ENCODE assay signal across 1 cellular context in the genomic region with DNA sequence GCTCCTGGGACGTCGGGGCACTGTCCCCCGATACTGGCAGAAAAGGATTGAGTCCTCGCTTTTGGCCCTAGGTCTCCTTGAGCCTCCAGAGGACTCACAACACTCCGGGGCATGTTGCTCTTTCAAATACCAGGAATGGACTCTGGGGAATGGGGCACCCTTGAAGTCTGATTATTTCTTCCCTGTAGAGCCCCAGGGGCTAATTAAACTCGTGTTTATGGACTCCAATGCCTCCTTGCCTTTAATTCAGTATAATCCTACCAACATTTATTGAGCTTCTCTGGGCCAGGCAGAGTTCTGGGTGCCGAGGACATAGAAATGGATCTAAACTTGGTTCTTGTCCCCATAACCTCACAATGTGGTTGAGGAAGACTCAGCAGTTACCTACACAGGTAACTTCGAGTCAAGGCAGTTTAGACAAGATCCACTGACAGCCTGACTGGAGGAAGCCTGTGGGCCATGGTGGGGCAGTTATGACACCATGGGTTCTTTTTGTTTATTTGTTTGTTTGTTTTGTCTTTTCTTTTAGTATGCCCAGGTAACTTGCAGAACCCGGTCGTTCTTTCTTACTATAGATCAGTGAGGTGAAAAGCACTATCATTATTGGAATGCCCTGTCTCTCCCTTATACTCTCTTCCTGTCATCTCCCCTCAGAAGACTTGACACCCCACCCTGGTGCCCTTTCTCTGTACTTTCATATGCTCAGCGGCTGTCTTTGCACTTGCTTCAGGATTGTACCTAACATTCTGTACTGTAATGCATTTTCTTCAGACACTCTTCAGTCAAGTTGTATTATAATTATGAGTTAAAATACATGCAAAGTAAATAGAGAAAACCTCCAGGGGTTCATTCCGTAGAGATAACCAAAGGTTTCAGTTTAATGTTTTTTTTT.
TF ChIP-seq lines count a peak whose summit lies in the region.

No MANE protein-coding gene starts in this region.

TF ChIP-seq in GM12878, 131 proteins besides CTCF, POLR2A, EP300 and RAD21 (continues in another document):
- TF ChIP-seq, protein P1, sequence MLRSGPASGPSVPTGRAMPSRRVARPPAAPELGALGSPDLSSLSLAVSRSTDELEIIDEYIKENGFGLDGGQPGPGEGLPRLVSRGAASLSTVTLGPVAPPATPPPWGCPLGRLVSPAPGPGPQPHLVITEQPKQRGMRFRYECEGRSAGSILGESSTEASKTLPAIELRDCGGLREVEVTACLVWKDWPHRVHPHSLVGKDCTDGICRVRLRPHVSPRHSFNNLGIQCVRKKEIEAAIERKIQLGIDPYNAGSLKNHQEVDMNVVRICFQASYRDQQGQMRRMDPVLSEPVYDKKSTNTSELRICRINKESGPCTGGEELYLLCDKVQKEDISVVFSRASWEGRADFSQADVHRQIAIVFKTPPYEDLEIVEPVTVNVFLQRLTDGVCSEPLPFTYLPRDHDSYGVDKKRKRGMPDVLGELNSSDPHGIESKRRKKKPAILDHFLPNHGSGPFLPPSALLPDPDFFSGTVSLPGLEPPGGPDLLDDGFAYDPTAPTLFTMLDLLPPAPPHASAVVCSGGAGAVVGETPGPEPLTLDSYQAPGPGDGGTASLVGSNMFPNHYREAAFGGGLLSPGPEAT (IDR thresholded peaks at IDR 0.05; ENCODE audit: low read depth), result no peak
- no peak for TF ChIP-seq GATAD2B (conservative IDR thresholded peaks at IDR 0.05; ENCODE audit: low read depth)
- TF ChIP-seq, protein P2, sequence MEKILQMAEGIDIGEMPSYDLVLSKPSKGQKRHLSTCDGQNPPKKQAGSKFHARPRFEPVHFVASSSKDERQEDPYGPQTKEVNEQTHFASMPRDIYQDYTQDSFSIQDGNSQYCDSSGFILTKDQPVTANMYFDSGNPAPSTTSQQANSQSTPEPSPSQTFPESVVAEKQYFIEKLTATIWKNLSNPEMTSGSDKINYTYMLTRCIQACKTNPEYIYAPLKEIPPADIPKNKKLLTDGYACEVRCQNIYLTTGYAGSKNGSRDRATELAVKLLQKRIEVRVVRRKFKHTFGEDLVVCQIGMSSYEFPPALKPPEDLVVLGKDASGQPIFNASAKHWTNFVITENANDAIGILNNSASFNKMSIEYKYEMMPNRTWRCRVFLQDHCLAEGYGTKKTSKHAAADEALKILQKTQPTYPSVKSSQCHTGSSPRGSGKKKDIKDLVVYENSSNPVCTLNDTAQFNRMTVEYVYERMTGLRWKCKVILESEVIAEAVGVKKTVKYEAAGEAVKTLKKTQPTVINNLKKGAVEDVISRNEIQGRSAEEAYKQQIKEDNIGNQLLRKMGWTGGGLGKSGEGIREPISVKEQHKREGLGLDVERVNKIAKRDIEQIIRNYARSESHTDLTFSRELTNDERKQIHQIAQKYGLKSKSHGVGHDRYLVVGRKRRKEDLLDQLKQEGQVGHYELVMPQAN (conservative IDR thresholded peaks at IDR 0.05), result no peak
- TF ChIP-seq, protein P3, sequence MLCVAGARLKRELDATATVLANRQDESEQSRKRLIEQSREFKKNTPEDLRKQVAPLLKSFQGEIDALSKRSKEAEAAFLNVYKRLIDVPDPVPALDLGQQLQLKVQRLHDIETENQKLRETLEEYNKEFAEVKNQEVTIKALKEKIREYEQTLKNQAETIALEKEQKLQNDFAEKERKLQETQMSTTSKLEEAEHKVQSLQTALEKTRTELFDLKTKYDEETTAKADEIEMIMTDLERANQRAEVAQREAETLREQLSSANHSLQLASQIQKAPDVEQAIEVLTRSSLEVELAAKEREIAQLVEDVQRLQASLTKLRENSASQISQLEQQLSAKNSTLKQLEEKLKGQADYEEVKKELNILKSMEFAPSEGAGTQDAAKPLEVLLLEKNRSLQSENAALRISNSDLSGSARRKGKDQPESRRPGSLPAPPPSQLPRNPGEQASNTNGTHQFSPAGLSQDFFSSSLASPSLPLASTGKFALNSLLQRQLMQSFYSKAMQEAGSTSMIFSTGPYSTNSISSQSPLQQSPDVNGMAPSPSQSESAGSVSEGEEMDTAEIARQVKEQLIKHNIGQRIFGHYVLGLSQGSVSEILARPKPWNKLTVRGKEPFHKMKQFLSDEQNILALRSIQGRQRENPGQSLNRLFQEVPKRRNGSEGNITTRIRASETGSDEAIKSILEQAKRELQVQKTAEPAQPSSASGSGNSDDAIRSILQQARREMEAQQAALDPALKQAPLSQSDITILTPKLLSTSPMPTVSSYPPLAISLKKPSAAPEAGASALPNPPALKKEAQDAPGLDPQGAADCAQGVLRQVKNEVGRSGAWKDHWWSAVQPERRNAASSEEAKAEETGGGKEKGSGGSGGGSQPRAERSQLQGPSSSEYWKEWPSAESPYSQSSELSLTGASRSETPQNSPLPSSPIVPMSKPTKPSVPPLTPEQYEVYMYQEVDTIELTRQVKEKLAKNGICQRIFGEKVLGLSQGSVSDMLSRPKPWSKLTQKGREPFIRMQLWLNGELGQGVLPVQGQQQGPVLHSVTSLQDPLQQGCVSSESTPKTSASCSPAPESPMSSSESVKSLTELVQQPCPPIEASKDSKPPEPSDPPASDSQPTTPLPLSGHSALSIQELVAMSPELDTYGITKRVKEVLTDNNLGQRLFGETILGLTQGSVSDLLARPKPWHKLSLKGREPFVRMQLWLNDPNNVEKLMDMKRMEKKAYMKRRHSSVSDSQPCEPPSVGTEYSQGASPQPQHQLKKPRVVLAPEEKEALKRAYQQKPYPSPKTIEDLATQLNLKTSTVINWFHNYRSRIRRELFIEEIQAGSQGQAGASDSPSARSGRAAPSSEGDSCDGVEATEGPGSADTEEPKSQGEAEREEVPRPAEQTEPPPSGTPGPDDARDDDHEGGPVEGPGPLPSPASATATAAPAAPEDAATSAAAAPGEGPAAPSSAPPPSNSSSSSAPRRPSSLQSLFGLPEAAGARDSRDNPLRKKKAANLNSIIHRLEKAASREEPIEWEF (IDR thresholded peaks at IDR 0.05; ENCODE audit: insufficient replicate concordance, low read depth, low read length), result no peak
- no peak for TF ChIP-seq RFX5 (IDR thresholded peaks at IDR 0.05; ENCODE audit: low read depth, low read length)
- no peak for TF ChIP-seq RUNX3 (IDR thresholded peaks at IDR 0.05; ENCODE audit: low read length)
- TF ChIP-seq, protein P4, sequence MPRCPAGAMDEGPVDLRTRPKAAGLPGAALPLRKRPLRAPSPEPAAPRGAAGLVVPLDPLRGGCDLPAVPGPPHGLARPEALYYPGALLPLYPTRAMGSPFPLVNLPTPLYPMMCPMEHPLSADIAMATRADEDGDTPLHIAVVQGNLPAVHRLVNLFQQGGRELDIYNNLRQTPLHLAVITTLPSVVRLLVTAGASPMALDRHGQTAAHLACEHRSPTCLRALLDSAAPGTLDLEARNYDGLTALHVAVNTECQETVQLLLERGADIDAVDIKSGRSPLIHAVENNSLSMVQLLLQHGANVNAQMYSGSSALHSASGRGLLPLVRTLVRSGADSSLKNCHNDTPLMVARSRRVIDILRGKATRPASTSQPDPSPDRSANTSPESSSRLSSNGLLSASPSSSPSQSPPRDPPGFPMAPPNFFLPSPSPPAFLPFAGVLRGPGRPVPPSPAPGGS (IDR thresholded peaks at IDR 0.05; ENCODE audit: borderline replicate concordance, insufficient read depth, low read depth, low read length, poor library complexity, severe bottlenecking), result no peak
- TF ChIP-seq SMAD1 (IDR thresholded peaks at IDR 0.05; ENCODE audit: low read depth, partially characterized antibody), result no peak
- TF ChIP-seq ZNF207 (IDR thresholded peaks at IDR 0.05; ENCODE audit: borderline replicate concordance), result no peak
- TF ChIP-seq SREBF2 (IDR thresholded peaks at IDR 0.05; ENCODE audit: low read length), result no peak
- TF ChIP-seq STAT1 (conservative IDR thresholded peaks at IDR 0.05), result no peak
- TF ChIP-seq PAX8 (IDR thresholded peaks at IDR 0.05), result no peak
- no peak for TF ChIP-seq BCL11A (IDR thresholded peaks at IDR 0.05; ENCODE audit: low read depth, low read length)
- TF ChIP-seq SIN3A (IDR thresholded peaks at IDR 0.05; ENCODE audit: low read depth, low read length), result 0 out of 2 replicates have a peak, but pooled peaks have one; percentile 60
- TF ChIP-seq, protein P5, sequence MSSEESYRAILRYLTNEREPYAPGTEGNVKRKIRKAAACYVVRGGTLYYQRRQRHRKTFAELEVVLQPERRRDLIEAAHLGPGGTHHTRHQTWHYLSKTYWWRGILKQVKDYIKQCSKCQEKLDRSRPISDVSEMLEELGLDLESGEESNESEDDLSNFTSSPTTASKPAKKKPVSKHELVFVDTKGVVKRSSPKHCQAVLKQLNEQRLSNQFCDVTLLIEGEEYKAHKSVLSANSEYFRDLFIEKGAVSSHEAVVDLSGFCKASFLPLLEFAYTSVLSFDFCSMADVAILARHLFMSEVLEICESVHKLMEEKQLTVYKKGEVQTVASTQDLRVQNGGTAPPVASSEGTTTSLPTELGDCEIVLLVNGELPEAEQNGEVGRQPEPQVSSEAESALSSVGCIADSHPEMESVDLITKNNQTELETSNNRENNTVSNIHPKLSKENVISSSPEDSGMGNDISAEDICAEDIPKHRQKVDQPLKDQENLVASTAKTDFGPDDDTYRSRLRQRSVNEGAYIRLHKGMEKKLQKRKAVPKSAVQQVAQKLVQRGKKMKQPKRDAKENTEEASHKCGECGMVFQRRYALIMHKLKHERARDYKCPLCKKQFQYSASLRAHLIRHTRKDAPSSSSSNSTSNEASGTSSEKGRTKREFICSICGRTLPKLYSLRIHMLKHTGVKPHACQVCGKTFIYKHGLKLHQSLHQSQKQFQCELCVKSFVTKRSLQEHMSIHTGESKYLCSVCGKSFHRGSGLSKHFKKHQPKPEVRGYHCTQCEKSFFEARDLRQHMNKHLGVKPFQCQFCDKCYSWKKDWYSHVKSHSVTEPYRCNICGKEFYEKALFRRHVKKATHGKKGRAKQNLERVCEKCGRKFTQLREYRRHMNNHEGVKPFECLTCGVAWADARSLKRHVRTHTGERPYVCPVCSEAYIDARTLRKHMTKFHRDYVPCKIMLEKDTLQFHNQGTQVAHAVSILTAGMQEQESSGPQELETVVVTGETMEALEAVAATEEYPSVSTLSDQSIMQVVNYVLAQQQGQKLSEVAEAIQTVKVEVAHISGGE (CRISPR knock-in tag; IDR thresholded peaks at IDR 0.05), result no peak
- TF ChIP-seq FOXM1 (IDR thresholded peaks at IDR 0.05; ENCODE audit: low read depth, low read length), result no peak
- no peak for TF ChIP-seq NFIC (IDR thresholded peaks at IDR 0.05; ENCODE audit: low read depth, low read length)
- TF ChIP-seq TCF7 (IDR thresholded peaks at IDR 0.05; ENCODE audit: borderline replicate concordance), result no peak
- TF ChIP-seq ZSCAN29 (IDR thresholded peaks at IDR 0.05), result no peak
- no peak for TF ChIP-seq EZH2 (IDR thresholded peaks at IDR 0.05; ENCODE audit: borderline replicate concordance, control insufficient read depth, low read depth, low read length)
- peak; percentile 40 for TF ChIP-seq SP1 (IDR thresholded peaks at IDR 0.05; ENCODE audit: low read depth, low read length)
- TF ChIP-seq, protein P6, sequence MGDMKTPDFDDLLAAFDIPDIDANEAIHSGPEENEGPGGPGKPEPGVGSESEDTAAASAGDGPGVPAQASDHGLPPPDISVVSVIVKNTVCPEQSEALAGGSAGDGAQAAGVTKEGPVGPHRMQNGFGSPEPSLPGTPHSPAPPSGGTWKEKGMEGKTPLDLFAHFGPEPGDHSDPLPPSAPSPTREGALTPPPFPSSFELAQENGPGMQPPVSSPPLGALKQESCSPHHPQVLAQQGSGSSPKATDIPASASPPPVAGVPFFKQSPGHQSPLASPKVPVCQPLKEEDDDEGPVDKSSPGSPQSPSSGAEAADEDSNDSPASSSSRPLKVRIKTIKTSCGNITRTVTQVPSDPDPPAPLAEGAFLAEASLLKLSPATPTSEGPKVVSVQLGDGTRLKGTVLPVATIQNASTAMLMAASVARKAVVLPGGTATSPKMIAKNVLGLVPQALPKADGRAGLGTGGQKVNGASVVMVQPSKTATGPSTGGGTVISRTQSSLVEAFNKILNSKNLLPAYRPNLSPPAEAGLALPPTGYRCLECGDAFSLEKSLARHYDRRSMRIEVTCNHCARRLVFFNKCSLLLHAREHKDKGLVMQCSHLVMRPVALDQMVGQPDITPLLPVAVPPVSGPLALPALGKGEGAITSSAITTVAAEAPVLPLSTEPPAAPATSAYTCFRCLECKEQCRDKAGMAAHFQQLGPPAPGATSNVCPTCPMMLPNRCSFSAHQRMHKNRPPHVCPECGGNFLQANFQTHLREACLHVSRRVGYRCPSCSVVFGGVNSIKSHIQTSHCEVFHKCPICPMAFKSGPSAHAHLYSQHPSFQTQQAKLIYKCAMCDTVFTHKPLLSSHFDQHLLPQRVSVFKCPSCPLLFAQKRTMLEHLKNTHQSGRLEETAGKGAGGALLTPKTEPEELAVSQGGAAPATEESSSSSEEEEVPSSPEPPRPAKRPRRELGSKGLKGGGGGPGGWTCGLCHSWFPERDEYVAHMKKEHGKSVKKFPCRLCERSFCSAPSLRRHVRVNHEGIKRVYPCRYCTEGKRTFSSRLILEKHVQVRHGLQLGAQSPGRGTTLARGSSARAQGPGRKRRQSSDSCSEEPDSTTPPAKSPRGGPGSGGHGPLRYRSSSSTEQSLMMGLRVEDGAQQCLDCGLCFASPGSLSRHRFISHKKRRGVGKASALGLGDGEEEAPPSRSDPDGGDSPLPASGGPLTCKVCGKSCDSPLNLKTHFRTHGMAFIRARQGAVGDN (IDR thresholded peaks at IDR 0.05), result peak; percentile 11; the same call in 1 of the 2 replicates
- TF ChIP-seq ZNF274 (IDR thresholded peaks at IDR 0.05; ENCODE audit: insufficient read depth, insufficient read length), result no peak
- TF ChIP-seq NBN (IDR thresholded peaks at IDR 0.05), result no peak
- TF ChIP-seq EGR1 (IDR thresholded peaks at IDR 0.05; ENCODE audit: borderline replicate concordance in 1 of 2, low read depth in 2 of 2, low read length in 2 of 2), result no peak
- TF ChIP-seq KDM1A (IDR thresholded peaks at IDR 0.05; ENCODE audit: borderline replicate concordance), result no peak
- 0 out of 2 replicates have a peak, but pooled peaks have one; percentile 32 for TF ChIP-seq YBX1 (IDR thresholded peaks at IDR 0.05)
- 0 out of 2 replicates have a peak, but pooled peaks have one; percentile 15 for TF ChIP-seq RAD51 (IDR thresholded peaks at IDR 0.05)
- TF ChIP-seq HDGF (IDR thresholded peaks at IDR 0.05), result no peak
- TF ChIP-seq NR2C1 (IDR thresholded peaks at IDR 0.05), result no peak
- peak; percentile 14; the same call in 1 of the 2 replicates for TF ChIP-seq MXI1 (IDR thresholded peaks at IDR 0.05; ENCODE audit: low read depth, low read length)
- TF ChIP-seq IKZF1 (conservative IDR thresholded peaks at IDR 0.05), result no peak
